4 cellular contexts compared by ENCODE assay signal in the genomic region with DNA sequence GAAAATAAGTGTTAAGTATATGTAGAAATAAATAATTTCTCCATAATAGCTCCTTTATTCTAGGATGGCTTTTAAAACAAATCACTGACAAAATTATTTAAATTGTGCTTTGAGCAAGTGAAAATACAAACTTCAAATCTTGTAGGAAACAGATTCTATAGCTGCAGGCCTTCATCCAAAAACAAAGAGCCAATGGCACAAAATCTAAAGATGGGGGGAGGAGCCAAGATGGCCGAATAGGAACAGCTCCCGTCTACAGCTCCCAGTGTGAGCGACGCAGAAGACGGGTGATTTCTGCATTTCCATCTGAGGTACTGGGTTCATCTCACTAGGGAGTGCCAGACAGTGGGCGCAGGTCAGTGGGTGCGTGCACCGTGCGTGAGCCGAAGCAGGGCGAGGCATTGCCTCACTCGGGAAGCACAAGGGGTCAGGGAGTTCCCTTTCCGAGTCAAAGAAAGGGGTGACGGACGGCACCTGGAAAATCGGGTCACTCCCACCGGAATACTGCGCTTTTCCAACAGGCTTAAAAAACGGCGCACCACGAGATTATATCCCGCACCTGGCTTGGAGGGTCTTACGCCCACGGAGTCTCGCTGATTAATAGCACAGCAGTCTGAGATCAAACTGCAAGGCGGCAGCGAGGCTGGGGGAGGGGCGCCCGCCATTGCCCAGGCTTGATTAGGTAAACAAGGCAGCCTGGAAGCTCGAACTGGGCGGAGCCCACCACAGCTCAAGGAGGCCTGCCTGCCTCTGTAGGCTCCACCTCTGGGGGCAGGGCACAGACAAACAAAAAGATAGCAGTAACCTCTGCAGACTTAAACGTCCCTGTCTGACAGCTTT. TPM values are rescaled to one million over a fixed set of nuclear protein-coding genes. Genes with fewer than 3 reads are reported as not detected.
"Had no signal": no experiment of that assay in that cellular context is flagged by ENCODE, and none has a peak within 500 bp of the region (broad histone marks: within the 10 kb centered on the region; RNA-seq: fewer than 3 reads in every experiment).

No MANE protein-coding gene starts in this region.

RNA-seq across cellular contexts. Expression of a gene that starts 14.1 kb away (rescaled TPM):
- total RNA-seq: mesenteric fat pad; myocyte; naive thymus-derived CD8-positive, alpha-beta T cell had no signal
- polyA plus RNA-seq: keratinocyte had no signal
